Comparison of ENCODE assay signal across 21 cellular contexts in genomic region chr15:51277085-51277484, GRCh38.
"Had no signal": no experiment of that assay in that cellular context is flagged by ENCODE, and none has a peak within 500 bp of the region (broad histone marks: within the 10 kb centered on the region; RNA-seq: fewer than 3 reads in every experiment).

No MANE protein-coding gene starts in this region.

- H3K4me3 ChIP-seq: left ventricle myocardium inferior, lung, ovary, right atrium auricular region, sigmoid colon, smooth muscle cell, tibial nerve, uterus had no signal

- H3K9me3 ChIP-seq: left ventricle myocardium inferior, ovary, right atrium auricular region, sigmoid colon, tibial nerve, uterus had no signal

- H3K27me3 ChIP-seq: ovary, right atrium auricular region, sigmoid colon, uterus had no signal

- H3K4me2 ChIP-seq: smooth muscle cell had no signal

- H3K36me3 ChIP-seq: left ventricle myocardium inferior, ovary, right atrium auricular region, sigmoid colon, tibial nerve, uterus had no signal

- DNase-seq: islet precursor cell; left ventricle myocardium inferior; mesendoderm; naive B cell; natural killer cell; nephron progenitor cell; ovary; sigmoid colon; stimulated activated CD4-positive, alpha-beta T cell treated with anti-CD3 and anti-CD28 coated beads, Interleukin-1b, Interleukin-23, amount 100 ng/mL, for 48 hours; stimulated activated CD4-positive, alpha-beta T cell treated with anti-CD3 and anti-CD28 coated beads, Interleukin-2, amount 100 ng/mL, for 48 hours; stimulated activated CD4-positive, alpha-beta T cell treated with anti-CD3 and anti-CD28 coated beads, Interleukin-4, amount 100 ng/mL, for 4 hours; stimulated activated CD8-positive, alpha-beta memory T cell treated with anti-CD3 and anti-CD28 coated beads, Interleukin-4, amount 100 ng/mL, for 48 hours; stimulated activated naive CD4-positive, alpha-beta T cell treated with Interleukin-2 at 50 U/mL for 16 hours; stimulated activated naive CD8-positive, alpha-beta T cell treated with anti-CD3 and anti-CD28 coated beads, Interleukin-15, amount 100 ng/mL, for 72 hours; substantia nigra; uterus had no signal

- H3K27ac ChIP-seq: left ventricle myocardium inferior, ovary, right atrium auricular region, sigmoid colon, tibial nerve, uterus had no signal

- H3K4me1 ChIP-seq: left ventricle myocardium inferior, right atrium auricular region, sigmoid colon, uterus had no signal

- ATAC-seq: natural killer cell; stimulated activated memory B cell treated with anti-CD40 and anti-IgM and Interleukin-4, amounts not matched to agents 10 μg/mL and 1 μg/mL and 100 μg/mL, for 72 hours; stimulated activated naive CD8-positive, alpha-beta T cell treated with anti-CD3 and anti-CD28 coated beads, Interleukin-15, amount 100 ng/mL, for 72 hours had no signal
